In the genomic region with DNA sequence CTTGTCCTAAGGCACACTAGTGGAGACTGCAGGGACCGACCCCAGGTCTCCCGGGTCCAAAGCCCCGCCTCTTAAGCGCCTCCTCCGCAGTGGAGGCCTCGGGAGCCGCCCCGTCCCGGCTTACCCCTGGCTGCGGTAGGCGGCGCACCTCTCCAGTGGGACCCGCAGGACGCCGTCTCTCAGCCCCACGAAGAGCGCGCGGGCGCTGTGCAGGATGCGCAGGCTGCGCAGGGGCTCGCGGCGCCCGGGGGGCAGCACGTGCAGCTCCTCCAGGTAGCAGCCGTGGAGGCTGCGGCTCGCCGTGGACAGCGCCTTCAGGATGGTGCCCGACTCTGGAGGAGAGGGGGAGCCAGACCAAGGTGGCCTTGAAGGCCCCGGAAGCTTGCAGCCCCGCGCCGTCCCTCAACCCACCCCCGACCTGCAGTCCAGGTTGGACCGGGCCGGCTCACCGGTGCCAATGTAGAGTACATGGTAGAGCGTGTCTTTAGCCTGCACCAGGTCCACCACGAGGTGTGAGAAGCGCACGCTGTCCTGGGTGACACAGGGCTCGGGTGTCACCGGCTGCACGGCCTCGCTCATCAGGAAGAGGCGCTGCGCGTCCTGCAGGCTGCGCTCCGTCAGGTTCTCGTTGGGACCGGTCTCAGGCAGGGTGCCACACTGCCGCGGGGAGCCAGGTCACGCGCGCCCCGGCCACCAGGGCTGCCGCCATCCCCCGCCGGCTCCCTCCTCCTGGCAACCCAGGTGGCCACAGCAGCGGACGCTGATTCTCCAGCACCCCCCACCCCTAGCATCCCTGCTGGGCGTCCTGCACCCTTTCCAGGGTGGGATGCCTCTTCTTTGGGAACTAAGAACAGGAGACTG, we compare ENCODE assay signal across 8 cellular contexts.
DNase-seq lines count a peak whose midpoint lies in the region; ATAC-seq and TF ChIP-seq lines count a peak whose summit lies in the region.

No MANE protein-coding gene starts in this region.

- TF ChIP-seq POLR2A in erythroblast (IDR thresholded peaks at IDR 0.05; ENCODE audit: low read length) (no peak), adrenal gland (IDR thresholded peaks at IDR 0.05) (no peak)

- peaks cover 5 to 6% of the 10 kb centered on the region in 2 donors for H3K4me1 ChIP-seq in adrenal gland (replicated peaks in 1 of 2)

- peaks cover 12% of the 10 kb centered on the region for H3K27me3 ChIP-seq in adrenal gland

- no peak for ATAC-seq in HG02970 (IDR thresholded peaks at IDR 0.05; ENCODE audit: low FRiP score, unreplicated experiment)

- DNase-seq in activated CD4-positive, alpha-beta T cell treated with anti-CD3 and anti-CD28 coated beads for 48 hours, result peak; percentile 62
- no peak for DNase-seq in activated CD4-positive, alpha-beta T cell treated with anti-CD3 and anti-CD28 coated beads for 1 hour
- DNase-seq in NCI-H146 (lab: John Stamatoyannopoulos, UW) (peak; percentile 79), erythroblast (lab: John Stamatoyannopoulos, UW) (peak; percentile 31 to 32), adrenal gland (no peak), midbrain (lab: John Stamatoyannopoulos, UW) (no peak)
- peak; percentile 21 for DNase-seq in stimulated activated CD4-positive, alpha-beta T cell treated with anti-CD3 and anti-CD28 coated beads, Interleukin-4, amount 100 ng/mL, for 1 hour

- intact Hi-C loops in adrenal gland (cut with DNase I), result no loop called here

- H3K36me3 ChIP-seq in adrenal gland (replicated peaks in 1 of 2), result no peaks in the 10 kb centered on the region

- TF ChIP-seq CTCF in adrenal gland (IDR thresholded peaks at IDR 0.05), result peak in 1 of 6 experiments; percentile 2

- no peak overlapping the region for H3K27ac ChIP-seq in adrenal gland

- no peaks in the 10 kb centered on the region for H3K9me3 ChIP-seq in adrenal gland (replicated peaks in 1 of 3)

- H3K4me3 ChIP-seq in adrenal gland, result peak overlapping the region in 1 of 4 donors; percentile 33

- WGBS in adrenal gland, 4 donors, result 16 to 31% (median 17%) methylated on average over 6 to 68 of the region's 68 CpGs

Comparison
In these comparisons a context has a peak if more than half of its experiments do, and no peak if none do; other contexts are left out.
1. DNase-seq: peak in activated CD4-positive, alpha-beta T cell treated with anti-CD3 and anti-CD28 coated beads for 48 hours (single experiment), NCI-H146 (single experiment), erythroblast (2 of 2) and stimulated activated CD4-positive, alpha-beta T cell treated with anti-CD3 and anti-CD28 coated beads, Interleukin-4, amount 100 ng/mL, for 1 hour (single experiment); none in activated CD4-positive, alpha-beta T cell treated with anti-CD3 and anti-CD28 coated beads for 1 hour (single experiment), adrenal gland (0 of 7) and midbrain (single experiment).